In the genomic region with DNA sequence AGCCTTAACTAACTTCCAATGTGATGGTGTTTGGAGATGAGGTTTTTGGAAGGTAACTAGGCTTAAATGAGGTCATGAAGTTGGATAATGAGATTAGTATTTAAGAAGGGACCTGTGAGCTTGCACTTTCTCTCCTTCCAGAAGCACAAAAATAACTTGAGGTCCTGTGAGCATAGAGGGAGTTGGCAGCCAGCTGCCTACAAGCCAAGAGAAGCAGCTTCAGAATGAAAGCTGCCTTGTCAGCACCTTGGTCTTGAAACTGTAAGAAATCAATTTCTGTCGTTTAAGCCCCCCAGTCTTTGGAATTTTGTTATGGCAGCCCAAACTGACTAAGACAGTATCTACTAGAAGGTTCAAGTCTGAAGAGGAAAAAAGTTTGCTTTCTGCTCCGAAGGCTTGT, we compare ENCODE assay signal across 1 cellular context.
TF ChIP-seq lines count a peak whose summit lies in the region.

No MANE protein-coding gene starts in this region.

TF ChIP-seq in GM23338, 12 proteins besides CTCF, POLR2A, EP300 and RAD21 (continued from another document):
- TF ChIP-seq NANOG (IDR thresholded peaks at IDR 0.05; ENCODE audit: borderline replicate concordance) (no peak), STAT1 (IDR thresholded peaks at IDR 0.05; ENCODE audit: unreplicated experiment) (no peak), ZNF114 (CRISPR knock-in tag; IDR thresholded peaks at IDR 0.05) (no peak), CREB1 (CRISPR knock-in tag; IDR thresholded peaks at IDR 0.05; ENCODE audit: low read depth) (no peak), POLR2AphosphoS5 (IDR thresholded peaks at IDR 0.05; ENCODE audit: low read depth) (no peak), EZH2phosphoT487 (IDR thresholded peaks at IDR 0.05; ENCODE audit: unreplicated experiment) (no peak), ZNF331 (CRISPR knock-in tag; IDR thresholded peaks at IDR 0.05; ENCODE audit: low read depth) (no peak), JUNB (IDR thresholded peaks at IDR 0.05; ENCODE audit: unreplicated experiment) (no peak)
- TF ChIP-seq, protein P1, sequence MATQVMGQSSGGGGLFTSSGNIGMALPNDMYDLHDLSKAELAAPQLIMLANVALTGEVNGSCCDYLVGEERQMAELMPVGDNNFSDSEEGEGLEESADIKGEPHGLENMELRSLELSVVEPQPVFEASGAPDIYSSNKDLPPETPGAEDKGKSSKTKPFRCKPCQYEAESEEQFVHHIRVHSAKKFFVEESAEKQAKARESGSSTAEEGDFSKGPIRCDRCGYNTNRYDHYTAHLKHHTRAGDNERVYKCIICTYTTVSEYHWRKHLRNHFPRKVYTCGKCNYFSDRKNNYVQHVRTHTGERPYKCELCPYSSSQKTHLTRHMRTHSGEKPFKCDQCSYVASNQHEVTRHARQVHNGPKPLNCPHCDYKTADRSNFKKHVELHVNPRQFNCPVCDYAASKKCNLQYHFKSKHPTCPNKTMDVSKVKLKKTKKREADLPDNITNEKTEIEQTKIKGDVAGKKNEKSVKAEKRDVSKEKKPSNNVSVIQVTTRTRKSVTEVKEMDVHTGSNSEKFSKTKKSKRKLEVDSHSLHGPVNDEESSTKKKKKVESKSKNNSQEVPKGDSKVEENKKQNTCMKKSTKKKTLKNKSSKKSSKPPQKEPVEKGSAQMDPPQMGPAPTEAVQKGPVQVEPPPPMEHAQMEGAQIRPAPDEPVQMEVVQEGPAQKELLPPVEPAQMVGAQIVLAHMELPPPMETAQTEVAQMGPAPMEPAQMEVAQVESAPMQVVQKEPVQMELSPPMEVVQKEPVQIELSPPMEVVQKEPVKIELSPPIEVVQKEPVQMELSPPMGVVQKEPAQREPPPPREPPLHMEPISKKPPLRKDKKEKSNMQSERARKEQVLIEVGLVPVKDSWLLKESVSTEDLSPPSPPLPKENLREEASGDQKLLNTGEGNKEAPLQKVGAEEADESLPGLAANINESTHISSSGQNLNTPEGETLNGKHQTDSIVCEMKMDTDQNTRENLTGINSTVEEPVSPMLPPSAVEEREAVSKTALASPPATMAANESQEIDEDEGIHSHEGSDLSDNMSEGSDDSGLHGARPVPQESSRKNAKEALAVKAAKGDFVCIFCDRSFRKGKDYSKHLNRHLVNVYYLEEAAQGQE (IDR thresholded peaks at IDR 0.05; ENCODE audit: unreplicated experiment): no peak
TF ChIP-seq in GM23338: peak in this region for 0.
